Comparison of ENCODE assay signal across 9 cellular contexts in genomic region chr3:197752107-197752506, GRCh38. TPM values are rescaled to one million over a fixed set of nuclear protein-coding genes. Genes with fewer than 3 reads are reported as not detected.
DNase-seq lines count a peak whose midpoint lies in the region; ATAC-seq and TF ChIP-seq lines count a peak whose summit lies in the region.
"Had no signal": no experiment of that assay in that cellular context is flagged by ENCODE, and none has a peak within 500 bp of the region (broad histone marks: within the 10 kb centered on the region; RNA-seq: fewer than 3 reads in every experiment).

No MANE protein-coding gene starts in this region.

- no peak overlapping the region for H3K27ac Mint-ChIP-seq in H9
- H3K27ac Mint-ChIP-seq in activated naive CD4-positive, alpha-beta T cell treated with anti-CD3 and anti-CD28 coated beads, Interleukin-2, amount 50 U/mL, for 72 hours = peak overlapping the region; percentile 82 to 90
- peak overlapping the region in 8 of 9 donors; percentile 62 to 88 (median 78) for H3K27ac Mint-ChIP-seq in naive thymus-derived CD4-positive, alpha-beta T cell

- H3K9me3 Mint-ChIP-seq in H9 = no peaks in the 10 kb centered on the region
- H3K9me3 Mint-ChIP-seq in activated naive CD4-positive, alpha-beta T cell treated with anti-CD3 and anti-CD28 coated beads, Interleukin-2, amount 50 U/mL, for 72 hours = no peaks in the 10 kb centered on the region
- H3K9me3 Mint-ChIP-seq in naive thymus-derived CD4-positive, alpha-beta T cell = peaks cover 0 to 4% (median 0%) of the 10 kb centered on the region in 11 donors

- H3K4me1 ChIP-seq in BE2C (no peaks in the 10 kb centered on the region), H9 (ENCODE audit: insufficient read depth, low read length) (no peaks in the 10 kb centered on the region), HAP-1 (peaks cover 6% of the 10 kb centered on the region)
- peaks cover 11 to 35% of the 10 kb centered on the region in 2 donors for H3K4me1 ChIP-seq in naive thymus-derived CD4-positive, alpha-beta T cell (ENCODE audit: control insufficient read depth in 2 of 2, insufficient read depth in 2 of 2, low read length in 2 of 2)

- WGBS in H9 (ENCODE audit: extremely low coverage, insufficient read length, low lambda C conversion rate) = no CpG with 5 or more reads among the region's 5 CpGs

- H2BK15ac ChIP-seq in H9 (ENCODE audit: low read depth, low read length) = no peak overlapping the region

- H3K18ac ChIP-seq in H9 (ENCODE audit: insufficient read length, low read depth, low read length) = no peak overlapping the region

- no peaks in the 10 kb centered on the region for H4K20me1 ChIP-seq in H9 (ENCODE audit: control insufficient read depth, insufficient read depth, insufficient read length)

- no peak overlapping the region for H2AFZ ChIP-seq in H9 (ENCODE audit: low read length)

- no peak overlapping the region for H4K8ac ChIP-seq in H9 (replicated peaks; ENCODE audit: insufficient read length, low read depth, low read length)

- in situ Hi-C loops in HAP-1 (cut with MboI; ENCODE audit: low sequenced_read_pairs) = no loop called here

- H3K27me3 ChIP-seq in BE2C (no peaks in the 10 kb centered on the region), H9 (ENCODE audit: insufficient read depth, low read length) (peaks cover 5% of the 10 kb centered on the region; the same call in 1 of the 2 replicates), HAP-1 (ENCODE audit: low read depth) (no peaks in the 10 kb centered on the region)
- H3K27me3 ChIP-seq in naive thymus-derived CD4-positive, alpha-beta T cell (ENCODE audit: control insufficient read depth in 2 of 2, insufficient read depth in 2 of 2, low read length in 2 of 2) = no peaks in the 10 kb centered on the region

- H3K36me3 Mint-ChIP-seq in H9 (ENCODE audit: insufficient read depth in 1 of 3, low read depth in 3 of 3) = no peaks in the 10 kb centered on the region; a peak in 2 of 7 replicates
- H3K36me3 Mint-ChIP-seq in activated naive CD4-positive, alpha-beta T cell treated with anti-CD3 and anti-CD28 coated beads, Interleukin-2, amount 50 U/mL, for 72 hours = peaks cover 9 to 10% of the 10 kb centered on the region in 2 donors
- peaks cover 0 to 5% (median 5%) of the 10 kb centered on the region in 5 donors for H3K36me3 Mint-ChIP-seq in naive thymus-derived CD4-positive, alpha-beta T cell

- no peak overlapping the region for H3T11ph ChIP-seq in H9 (ENCODE audit: low read length)

- POLR2A ChIA-PET in naive thymus-derived CD4-positive, alpha-beta T cell (lab: Charles Lee) = no interaction called here

- H3K56ac ChIP-seq in H9 (ENCODE audit: insufficient read length, low read depth, low read length) = no peak overlapping the region

- no peak overlapping the region for H3K23ac ChIP-seq in H9 (ENCODE audit: insufficient read length, low read depth, low read length)

- no peak overlapping the region for H4K91ac ChIP-seq in H9 (ENCODE audit: insufficient read length, low read depth, low read length)

- intact Hi-C loops in naive thymus-derived CD4-positive, alpha-beta T cell (cut with micrococcal nuclease) = loop anchor here in 1 of 2 donors (5.0 kb wide), 1 partner anchor 210 kb away; the partner anchor contains the start of gene LMLN

- H4K5ac ChIP-seq in H9 (ENCODE audit: insufficient read length, low read depth, low read length) = no peak overlapping the region

- no peak overlapping the region for H3K4me2 ChIP-seq in H9 (ENCODE audit: insufficient read depth, insufficient read length, low read length)

- TF ChIP-seq CTCF in BE2C (IDR thresholded peaks at IDR 0.05; ENCODE audit: low read depth, low read length) (no peak), H9 (conservative IDR thresholded peaks at IDR 0.05) (no peak)

- no peak overlapping the region for H2BK120ac ChIP-seq in H9 (ENCODE audit: low read depth, low read length, poor library complexity, severe bottlenecking)

- H3K23me2 ChIP-seq in H9 (ENCODE audit: insufficient read length, low read depth, low read length, poor library complexity, severe bottlenecking) = peaks cover 18% of the 10 kb centered on the region

- no peak overlapping the region for H3K9ac ChIP-seq in H9 (ENCODE audit: extremely low read depth, insufficient read length, low read length)

- no peak overlapping the region for H3K4ac ChIP-seq in H9 (ENCODE audit: low read depth, low read length)

- CTCF ChIA-PET in naive thymus-derived CD4-positive, alpha-beta T cell (lab: Charles Lee) = no interaction called here

- H3K27me3 Mint-ChIP-seq in H9 (ENCODE audit: low read depth) = peaks cover 34% of the 10 kb centered on the region
- H3K27me3 Mint-ChIP-seq in naive thymus-derived CD4-positive, alpha-beta T cell = no peaks in the 10 kb centered on the region

- no peak overlapping the region for H2BK12ac ChIP-seq in H9 (ENCODE audit: insufficient read length, low read depth, low read length)

- no peak overlapping the region for H3K14ac ChIP-seq in H9 (ENCODE audit: insufficient read depth, low read length)

- H2BK20ac ChIP-seq in H9 (ENCODE audit: low read depth, low read length, poor library complexity, severe bottlenecking) = no peak overlapping the region

- H3K79me1 ChIP-seq in H9 (ENCODE audit: insufficient read depth, low read depth, low read length, poor library complexity, severe bottlenecking) = peaks cover 2% of the 10 kb centered on the region

- peak; percentile 25 to 59 for ATAC-seq in activated naive CD4-positive, alpha-beta T cell treated with anti-CD3 and anti-CD28 coated beads, Interleukin-2, amount 50 U/mL, for 72 hours
- no peak for ATAC-seq in naive thymus-derived CD4-positive, alpha-beta T cell
- no peak for ATAC-seq in GM19455 (IDR thresholded peaks at IDR 0.05; ENCODE audit: unreplicated experiment)

- peaks cover 15 to 19% of the 10 kb centered on the region in 2 experiments for H3K4me1 Mint-ChIP-seq in H9
- peaks cover 33 to 78% (median 69%) of the 10 kb centered on the region in 7 donors for H3K4me1 Mint-ChIP-seq in naive thymus-derived CD4-positive, alpha-beta T cell

- no peak overlapping the region for H2BK5ac ChIP-seq in H9 (ENCODE audit: insufficient read length, low read length)

- H3K27ac ChIP-seq in H9 (ENCODE audit: insufficient read length, low read depth, low read length) = no peak overlapping the region
- H3K27ac ChIP-seq in naive thymus-derived CD4-positive, alpha-beta T cell (ENCODE audit: low read depth, low read length) = no peak overlapping the region

- no peak overlapping the region for H2AK5ac ChIP-seq in H9 (ENCODE audit: insufficient read length, low read length)

- H3K36me3 ChIP-seq in BE2C (peaks cover 10% of the 10 kb centered on the region; the same call in 1 of the 2 replicates), HAP-1 (replicated peaks) (no peaks in the 10 kb centered on the region; the same call in 1 of the 2 replicates)
- peaks cover 0 to 7% (median 0%) of the 10 kb centered on the region in 3 experiments for H3K36me3 ChIP-seq in naive thymus-derived CD4-positive, alpha-beta T cell (ENCODE audit: control insufficient read depth in 2 of 3, insufficient read depth in 3 of 3, low read length in 3 of 3)

- no peaks in the 10 kb centered on the region for H3K9me3 ChIP-seq in BE2C
- no peaks in the 10 kb centered on the region for H3K9me3 ChIP-seq in H9 (ENCODE audit: control insufficient read depth, low read depth, low read length)
- no peaks in the 10 kb centered on the region for H3K9me3 ChIP-seq in naive thymus-derived CD4-positive, alpha-beta T cell (ENCODE audit: control insufficient read depth in 2 of 3, low read length in 3 of 3)
- H3K9me3 ChIP-seq in HAP-1 = no peaks in the 10 kb centered on the region

- no peaks in the 10 kb centered on the region for H3K79me2 ChIP-seq in H9 (ENCODE audit: insufficient read depth, low read length)

- H3K4me3 Mint-ChIP-seq in H9 = peak overlapping the region; percentile 36 to 40; a peak in 3 of 5 replicates
- peak overlapping the region; percentile 71 to 99 (median 80) for H3K4me3 Mint-ChIP-seq in naive thymus-derived CD4-positive, alpha-beta T cell

- H3K4me3 ChIP-seq in BE2C (ENCODE audit: low read depth, low read length) (peak overlapping the region; percentile 97), HAP-1 (no peak overlapping the region; the same call in 1 of the 2 replicates)
- H3K4me3 ChIP-seq in naive thymus-derived CD4-positive, alpha-beta T cell (ENCODE audit: low read length) = peak overlapping the region; percentile 13

- no peak for DNase-seq in BE2C
- no peak for DNase-seq in H9
- DNase-seq in activated naive CD4-positive, alpha-beta T cell treated with anti-CD3 and anti-CD28 coated beads, Interleukin-2, amount 50 U/mL, for 72 hours (ENCODE audit: low spot score in 2 of 2) = peak in 1 of 2 donors; percentile 25
- DNase-seq in naive thymus-derived CD4-positive, alpha-beta T cell = peak in 1 of 9 donors; percentile 49
- DNase-seq in NCI-H1694 treated with DMSO at 0.1 percent for 48 hours (lab: John Stamatoyannopoulos, UW) = no peak
- no peak for DNase-seq in NCI-H2196 (lab: John Stamatoyannopoulos, UW; ENCODE audit: unreplicated experiment)
- no peak for DNase-seq in HAP-1 (ENCODE audit: low spot score in 2 of 2)
- DNase-seq: NCI-H345 had no signal

RNA-seq across cellular contexts. Expression of gene FYTTD1, which starts 2.4 kb away (rescaled TPM):
- 53.4 TPM for polyA plus RNA-seq in BE2C (2012; ENCODE audit: insufficient read depth, insufficient read length, low read depth)
- 19.4 and 21.2 TPM in 2 replicates for total RNA-seq in H9 (2021)
- total RNA-seq in activated naive CD4-positive, alpha-beta T cell treated with anti-CD3 and anti-CD28 coated beads, Interleukin-2, amount 50 U/mL, for 72 hours = 10 to 100 TPM; 23.1 to 29.4 TPM
- total RNA-seq in naive thymus-derived CD4-positive, alpha-beta T cell = 10 to 100 TPM; 45.6 to 63.4 (median 58.0) TPM
- polyA plus RNA-seq in naive thymus-derived CD4-positive, alpha-beta T cell = 100 to 1,000 TPM in 1 of 2 donors, 10 to 100 TPM in 1; 81.0 to 102 TPM

RNA-seq across cellular contexts. Expression of gene RUBCN, which starts 15.4 kb away (rescaled TPM):
- 17.1 TPM for polyA plus RNA-seq in BE2C (2012; ENCODE audit: insufficient read depth, insufficient read length, low read depth)
- total RNA-seq in H9 (2021) = 17.7 and 18.7 TPM in 2 replicates
- total RNA-seq in activated naive CD4-positive, alpha-beta T cell treated with anti-CD3 and anti-CD28 coated beads, Interleukin-2, amount 50 U/mL, for 72 hours = 10 to 100 TPM; 26.0 to 49.3 TPM
- 10 to 100 TPM; 43.3 to 61.7 (median 52.9) TPM for total RNA-seq in naive thymus-derived CD4-positive, alpha-beta T cell
- polyA plus RNA-seq in naive thymus-derived CD4-positive, alpha-beta T cell = 10 to 100 TPM; 23.2 to 40.2 TPM

RNA-seq across cellular contexts. Expression of gene LRCH3, which starts 38.9 kb away (rescaled TPM):
- 9.4 TPM for polyA plus RNA-seq in BE2C (2012; ENCODE audit: insufficient read depth, insufficient read length, low read depth)
- total RNA-seq in H9 (2021) = 54.7 and 56.4 TPM in 2 replicates
- 10 to 100 TPM; 25.0 to 74.9 TPM for total RNA-seq in activated naive CD4-positive, alpha-beta T cell treated with anti-CD3 and anti-CD28 coated beads, Interleukin-2, amount 50 U/mL, for 72 hours
- 10 to 100 TPM; 43.5 to 75.5 (median 68.5) TPM for total RNA-seq in naive thymus-derived CD4-positive, alpha-beta T cell
- polyA plus RNA-seq in naive thymus-derived CD4-positive, alpha-beta T cell = 10 to 100 TPM; 13.5 to 35.2 TPM

Comparison
In these comparisons a context has a peak if more than half of its experiments do, and no peak if none do; other contexts are left out.
1. H3K27ac Mint-ChIP-seq: peak in activated naive CD4-positive, alpha-beta T cell treated with anti-CD3 and anti-CD28 coated beads, Interleukin-2, amount 50 U/mL, for 72 hours (2 of 2) and naive thymus-derived CD4-positive, alpha-beta T cell (8 of 9); none in H9 (0 of 3).
2. ATAC-seq: peak in activated naive CD4-positive, alpha-beta T cell treated with anti-CD3 and anti-CD28 coated beads, Interleukin-2, amount 50 U/mL, for 72 hours (2 of 2); none in naive thymus-derived CD4-positive, alpha-beta T cell (single experiment) and GM19455 (single experiment).